In genomic region chr14:75522224-75522764, GRCh38 we compare ENCODE assay signal across 8 cellular contexts. TPM values are rescaled to one million over a fixed set of nuclear protein-coding genes. Genes with fewer than 3 reads are reported as not detected.
DNase-seq lines count a peak whose midpoint lies in the region; ATAC-seq, FAIRE-seq and TF ChIP-seq lines count a peak whose summit lies in the region.

Gene BATF (plus strand): TSS chr14:75522469. CDS start chr14:75522683, 214 bp downstream.

- H3K27ac ChIP-seq in H1 (ENCODE audit: low read depth, low read length), result no peak within 1 kb of the TSS

- H3K9ac ChIP-seq in H1 (replicated peaks in 1 of 4; ENCODE audit: extremely low read depth in 1 of 4, low read depth in 3 of 4, low read length in 3 of 4), result no peak within 1 kb of the TSS

- no peak within 1 kb of the TSS for H3K56ac ChIP-seq in H1 (replicated peaks; ENCODE audit: insufficient read length, low read depth, low read length)

- no peak within 1 kb of the TSS for H4K91ac ChIP-seq in H1 (replicated peaks; ENCODE audit: insufficient read length, low read length)

- POLR2A ChIA-PET in H1 (lab: Charles Lee; ENCODE audit: partially characterized antibody), result no interaction called here

- no peak within 1 kb of the TSS for H2AK5ac ChIP-seq in H1 (ENCODE audit: low read depth, low read length)

- peak; percentile 68 for ATAC-seq in GM18907 (IDR thresholded peaks at IDR 0.05; ENCODE audit: unreplicated experiment)
- peak; percentile 55 for ATAC-seq in HG03139 (IDR thresholded peaks at IDR 0.05; ENCODE audit: unreplicated experiment)

- no peaks in the 10 kb centered on the region; a peak in 1 of 7 replicates for H3K4me1 ChIP-seq in H1 (replicated peaks in 1 of 4; ENCODE audit: control insufficient read depth in 3 of 4, insufficient read depth in 4 of 4, low read length in 3 of 4)

- DNase-seq in activated CD4-positive, CD25-positive, alpha-beta regulatory T cell treated with anti-CD3 and anti-CD28 coated beads, Interleukin-2, amount 50 U/mL, for 16 hours (ENCODE audit: low read depth, low spot score), result peak; percentile 70
- DNase-seq in H1 (ENCODE audit: low read depth in 1 of 2, low spot score in 2 of 2) (no peak), OCI-M2 (lab: John Stamatoyannopoulos, UW; ENCODE audit: unreplicated experiment) (no peak), NCI-H2081 (lab: John Stamatoyannopoulos, UW) (no peak), NCI-H526 (lab: John Stamatoyannopoulos, UW) (no peak)
- peak in 2 of 3 donors; percentile 63 for DNase-seq in stimulated activated CD4-positive, alpha-beta T cell treated with anti-CD3 and anti-CD28 coated beads, Interleukin-12 subunit alpha, Interleukin-12 subunit beta, amount 100 ng/mL, for 48 hours (ENCODE audit: low read depth in 2 of 3, low spot score in 1 of 3)

- H2BK5ac ChIP-seq in H1 (ENCODE audit: low read depth, low read length), result no peak within 1 kb of the TSS

- no peak within 1 kb of the TSS for H2BK12ac ChIP-seq in H1 (ENCODE audit: low read depth, low read length)

- H2BK20ac ChIP-seq in H1 (ENCODE audit: low read length), result no peak within 1 kb of the TSS

- CTCF ChIA-PET in H1 (lab: Charles Lee; ENCODE audit: partially characterized antibody), result interaction anchor here (0.5 to 11.7 kb wide), 6 partner anchors 15 to 170 kb away, joined by 3 to 135 read pairs (median 3); no protein-coding TSS in a partner anchor

- no peak within 1 kb of the TSS for H3K18ac ChIP-seq in H1 (ENCODE audit: extremely low read depth, low read length)

- H3K23ac ChIP-seq in H1 (ENCODE audit: insufficient read length), result no peak within 1 kb of the TSS

- TF ChIP-seq POLR2A in H1 (IDR thresholded peaks at IDR 0.05; ENCODE audit: control extremely low read depth in 1 of 2, low read depth in 2 of 2, low read length in 2 of 2), result no peak

- H2BK15ac ChIP-seq in H1 (ENCODE audit: low read length), result no peak within 1 kb of the TSS

- no peaks in the 10 kb centered on the region for H4K20me1 ChIP-seq in H1 (replicated peaks in 1 of 2; ENCODE audit: control insufficient read depth in 1 of 2, insufficient read depth in 2 of 2, low read length in 2 of 2)

- H2BK120ac ChIP-seq in H1 (replicated peaks; ENCODE audit: low read depth, low read length), result no peak within 1 kb of the TSS

- peak within 1 kb of the TSS; percentile 42; the same call in 1 of the 2 replicates for H2AFZ ChIP-seq in H1 (ENCODE audit: low read length)

- no peak within 1 kb of the TSS for H4K5ac ChIP-seq in H1 (ENCODE audit: insufficient read length, low read depth, low read length)

- H3K36me3 ChIP-seq in H1 (ENCODE audit: control insufficient read depth in 2 of 4, insufficient read depth in 4 of 4, low read length in 3 of 4), result no peaks in the 10 kb centered on the region

- WGBS in H1 (ENCODE audit: extremely low coverage in 1 of 2, insufficient coverage in 1 of 2, insufficient read length in 1 of 2, insufficient replicate concordance in 2 of 2, low coverage in 1 of 2, low lambda C conversion rate in 2 of 2, missing lambda C conversion rate in 1 of 2), 2 experiments, result 86% methylated on average over 10 of the region's 11 CpGs; no CpG with 5 or more reads in 1 of the 2 experiments

- no peak for TF ChIP-seq EP300 in H1 (IDR thresholded peaks at IDR 0.05; ENCODE audit: borderline replicate concordance in 1 of 2, low read depth in 2 of 2, low read length in 2 of 2)

- TF ChIP-seq RAD21 in H1 (IDR thresholded peaks at IDR 0.05 in 1 of 2, conservative IDR thresholded peaks at IDR 0.05 in 1 of 2; ENCODE audit: low read depth in 2 of 2, low read length in 2 of 2), result no peak

- no peak for TF ChIP-seq CTCF in H1 (IDR thresholded peaks at IDR 0.05; ENCODE audit: control extremely low read depth in 1 of 3, insufficient read depth in 1 of 3, low read depth in 1 of 3, low read length in 3 of 3)

- H3K79me1 ChIP-seq in H1 (ENCODE audit: low read depth, low read length), result no peaks in the 10 kb centered on the region

- no peak within 1 kb of the TSS for H3K4me2 ChIP-seq in H1 (ENCODE audit: insufficient read depth in 1 of 2, low read depth in 2 of 2, low read length in 2 of 2)

- H3K27me3 ChIP-seq in H1 (replicated peaks in 1 of 4; ENCODE audit: control insufficient read depth in 3 of 4, extremely low read depth in 1 of 4, insufficient read depth in 3 of 4, low read length in 3 of 4), result no peaks in the 10 kb centered on the region

- H3K14ac ChIP-seq in H1 (ENCODE audit: insufficient read length), result no peak within 1 kb of the TSS

- no peaks in the 10 kb centered on the region for H3K9me3 ChIP-seq in H1 (ENCODE audit: insufficient read depth in 2 of 2, low read depth in 1 of 2, low read length in 1 of 2)

- no peak for FAIRE-seq in H1 (lab: Jason Lieb, UNC)

- H3K23me2 ChIP-seq in H1 (ENCODE audit: low read depth, low read length), result no peaks in the 10 kb centered on the region

- no peaks in the 10 kb centered on the region for H3K79me2 ChIP-seq in H1 (ENCODE audit: control insufficient read depth in 1 of 2, insufficient read depth in 2 of 2, low read length in 2 of 2)

- H4K8ac ChIP-seq in H1 (ENCODE audit: extremely low read depth, insufficient read depth, low read length), result peak within 1 kb of the TSS; percentile 72

- no peak within 1 kb of the TSS for H3K4ac ChIP-seq in H1 (replicated peaks; ENCODE audit: insufficient read length, low read depth, low read length)

- H3K4me3 ChIP-seq in H1 (ENCODE audit: extremely low read depth in 1 of 4, insufficient read depth in 2 of 4, low read depth in 3 of 4, low read length in 4 of 4), result no peak within 1 kb of the TSS

TF ChIP-seq in H1, 55 proteins besides CTCF, POLR2A, EP300 and RAD21:
- TF ChIP-seq ZNF274 (IDR thresholded peaks at IDR 0.05; ENCODE audit: borderline replicate concordance, extremely low read depth, low read length) (no peak), PHF8 (conservative IDR thresholded peaks at IDR 0.05; ENCODE audit: low read depth, low read length) (no peak), YY1 (IDR thresholded peaks at IDR 0.05; ENCODE audit: low read depth, low read length) (no peak), KDM4A (IDR thresholded peaks at IDR 0.05; ENCODE audit: low read depth, low read length, severe bottlenecking) (no peak)

RNA-seq across cellular contexts. Expression of gene BATF, which starts in this region (rescaled TPM):
- total RNA-seq in H1 (2021; fragmentation: NEBNext Ultra II Directional; extraction: Animal tissue kit (Norgen Biotek cat#: 25700)), result not detected in 2 replicates
- 0.20 TPM in 1 of 2 replicates, not detected in the other for polyA plus RNA-seq in H1 (2011; rRNA removed)
- not detected for polyA plus RNA-seq in H1 (2011; cell fraction: cytosol; rRNA removed)
- not detected for polyA plus RNA-seq in H1 (2011; cell fraction: nucleus; rRNA removed)
- not detected in 4 replicates for polyA plus RNA-seq in H1 (2012, experiment 1 of 2)
- polyA plus RNA-seq in H1 (2012, experiment 2 of 2), result not detected
- not detected for polyA plus RNA-seq in H1 (2013, experiment 1 of 2)
- polyA plus RNA-seq in H1 (2013, experiment 2 of 2), result not detected
- not detected in 2 replicates for polyA minus RNA-seq in H1 (2011; rRNA and poly(A)+ RNA removed)
- not detected for polyA minus RNA-seq in H1 (2011; cell fraction: cytosol; rRNA and poly(A)+ RNA removed)
- not detected for polyA minus RNA-seq in H1 (2011; cell fraction: nucleus; rRNA and poly(A)+ RNA removed)

Comparison
In these comparisons a context has a peak if more than half of its experiments do, and no peak if none do; other contexts are left out.
1. DNase-seq: peak in activated CD4-positive, CD25-positive, alpha-beta regulatory T cell treated with anti-CD3 and anti-CD28 coated beads, Interleukin-2, amount 50 U/mL, for 16 hours (single experiment) and stimulated activated CD4-positive, alpha-beta T cell treated with anti-CD3 and anti-CD28 coated beads, Interleukin-12 subunit alpha, Interleukin-12 subunit beta, amount 100 ng/mL, for 48 hours (2 of 3); none in H1 (0 of 2), OCI-M2 (single experiment), NCI-H2081 (0 of 2) and NCI-H526 (0 of 2).